Comparison of ENCODE assay signal across 8 cellular contexts in the genomic region with DNA sequence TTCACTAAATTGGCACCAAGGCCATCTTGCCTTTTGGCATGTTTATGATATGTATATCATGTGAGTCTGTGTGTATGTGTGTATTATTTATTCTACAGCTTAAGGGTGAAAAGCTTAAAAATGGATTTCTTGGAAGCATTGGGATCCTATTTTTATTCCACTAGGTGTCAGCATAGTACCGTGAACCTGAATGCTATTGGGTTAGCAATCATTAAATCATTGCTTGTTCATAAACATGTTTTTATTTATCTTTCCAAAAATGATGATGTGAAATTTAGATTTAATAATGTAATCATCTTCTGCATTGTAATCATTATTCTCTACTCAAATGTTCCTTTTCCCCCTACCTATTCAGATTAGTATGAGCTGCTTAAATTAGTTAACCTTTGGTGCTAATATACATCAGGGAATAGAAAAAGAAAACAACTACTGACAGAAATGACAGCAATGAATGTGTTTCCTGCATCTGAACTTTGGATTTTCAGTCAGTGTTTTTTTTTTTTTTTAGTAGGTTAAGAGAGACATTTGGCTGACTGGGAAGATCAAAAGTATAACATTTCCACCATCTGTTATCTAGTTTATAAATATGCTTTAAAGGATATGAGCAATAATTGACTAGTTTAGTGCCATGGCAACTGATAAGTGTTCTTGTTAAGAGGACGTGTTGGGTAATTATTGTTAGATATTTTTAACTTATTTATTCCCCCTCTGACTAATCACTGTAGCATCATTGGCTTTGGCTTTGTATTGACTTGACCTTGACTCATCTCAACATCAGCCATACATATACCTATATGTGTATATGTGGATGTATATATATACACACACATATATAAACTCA. TPM values are rescaled to one million over a fixed set of nuclear protein-coding genes. Genes with fewer than 3 reads are reported as not detected.
A peak's percentile ranks its signal among the peaks of the same experiment; 100 is the strongest.
DNase-seq lines count a peak whose midpoint lies in the region; ATAC-seq, FAIRE-seq and TF ChIP-seq lines count a peak whose summit lies in the region.

No MANE protein-coding gene starts in this region.

- H3K27ac ChIP-seq in 22Rv1 (no peak overlapping the region), ovary (no peak overlapping the region)

- ATAC-seq in HG03159 (IDR thresholded peaks at IDR 0.05; ENCODE audit: unreplicated experiment) (peak; percentile 50), esophagus mucosa (peak; percentile 47)

- H3K36me3 ChIP-seq in ovary = no peaks in the 10 kb centered on the region

- no peaks in the 10 kb centered on the region for H3K27me3 ChIP-seq in ovary

- peak; percentile 63 for FAIRE-seq in GM12892 (lab: Jason Lieb, UNC)

- intact Hi-C loops in ovary (cut with DNase I) = loop anchor here (5.0 to 10.0 kb wide), 3 partner anchors 589 to 594 kb away; no protein-coding TSS in a partner anchor

- WGBS in ovary, 3 donors = 1 to 4% (median 3%) methylated on average over 2 of the region's 2 CpGs

- no peaks in the 10 kb centered on the region for H3K9me3 ChIP-seq in ovary

- DNase-seq in GM12892 (ENCODE audit: insufficient read length) (no peak), OCI-M1 (lab: John Stamatoyannopoulos, UW) (peak; percentile 66), ovary (no peak), NCI-H187 treated with DMSO at 0.1 percent for 48 hours (lab: John Stamatoyannopoulos, UW) (no peak)
- no peak for DNase-seq in stimulated activated CD4-positive, alpha-beta T cell treated with anti-CD3 and anti-CD28 coated beads, Interleukin-2, amount 100 ng/mL, for 24 hours

- TF ChIP-seq POLR2A in GM12892 (IDR thresholded peaks at IDR 0.05; ENCODE audit: low read depth, low read length) (no peak), ovary (IDR thresholded peaks at IDR 0.05) (no peak)

- no peak for TF ChIP-seq EP300 in ovary (IDR thresholded peaks at IDR 0.05)

- H3K4me1 ChIP-seq in ovary (ENCODE audit: insufficient read depth) = no peaks in the 10 kb centered on the region

- no peak overlapping the region for H3K4me3 ChIP-seq in ovary

- peak; percentile 85 for TF ChIP-seq CTCF in 22Rv1 (IDR thresholded peaks at IDR 0.05)
- peak; percentile 47 to 87 (median 57) for TF ChIP-seq CTCF in ovary (IDR thresholded peaks at IDR 0.05)

RNA-seq across cellular contexts. Expression of a gene that starts 14.1 kb away (rescaled TPM):
- polyA plus RNA-seq in GM12892 (2012; ENCODE audit: missing spikeins) = not detected
- total RNA-seq in esophagus mucosa = not detected
- not detected for total RNA-seq in ovary
- polyA plus RNA-seq in ovary = not detected
